In genomic region chr5:138641547-138642298, GRCh38 we compare ENCODE assay signal across 8 cellular contexts.
A peak's percentile ranks its signal among the peaks of the same experiment; 100 is the strongest.
DNase-seq lines count a peak whose midpoint lies in the region; ATAC-seq, FAIRE-seq and TF ChIP-seq lines count a peak whose summit lies in the region.

No MANE protein-coding gene starts in this region.

- no peaks in the 10 kb centered on the region for H3K36me3 ChIP-seq in mucosa of descending colon (ENCODE audit: low read depth)

- no peaks in the 10 kb centered on the region for H3K9me3 ChIP-seq in mucosa of descending colon

- FAIRE-seq in GM18507 (lab: Jason Lieb, UNC) = peak; percentile 56

- H3K4me1 ChIP-seq in mucosa of descending colon (ENCODE audit: low read depth) = no peaks in the 10 kb centered on the region

- H3K4me3 ChIP-seq in epithelial cell of esophagus (ENCODE audit: low read length) (no peak overlapping the region), mucosa of descending colon (no peak overlapping the region)

- DNase-seq in ACHN (peak; percentile 65), GM18507 (ENCODE audit: extremely low spot score, insufficient read length, low read depth) (no peak), NCI-H82 (lab: John Stamatoyannopoulos, UW) (peak; percentile 90), epithelial cell of esophagus (ENCODE audit: low read depth) (peak; percentile 73), mucosa of descending colon (peak in 2 of 3 donors; percentile 75 to 87)
- peak; percentile 48 to 55 for DNase-seq in activated CD8-positive, alpha-beta memory T cell treated with anti-CD3 and anti-CD28 coated beads for 4 hours (ENCODE audit: low read depth in 2 of 2)
- peak; percentile 96 for DNase-seq in stimulated activated CD8-positive, alpha-beta memory T cell treated with anti-CD3 and anti-CD28 coated beads, Interleukin-4, amount 100 ng/mL, for 48 hours

- intact Hi-C loops in mucosa of descending colon (cut with DNase I, micrococcal nuclease) = no loop called here

- in situ Hi-C loops in ACHN (cut with HindIII; ENCODE audit: low pct_ligation_motif_present, low pct_unique_long_range_greater_than_20kb, low sequenced_read_pairs) = no loop called here

- ATAC-seq in mucosa of descending colon (peak; percentile 81), HG03460 (IDR thresholded peaks at IDR 0.05; ENCODE audit: unreplicated experiment) (no peak)

- peak; percentile 75 for TF ChIP-seq CTCF in epithelial cell of esophagus (IDR thresholded peaks at IDR 0.05; ENCODE audit: insufficient read depth, low read depth, low read length, missing control alignments)
- TF ChIP-seq CTCF in mucosa of descending colon (IDR thresholded peaks at IDR 0.05) = peak; percentile 66
